In the genomic region with DNA sequence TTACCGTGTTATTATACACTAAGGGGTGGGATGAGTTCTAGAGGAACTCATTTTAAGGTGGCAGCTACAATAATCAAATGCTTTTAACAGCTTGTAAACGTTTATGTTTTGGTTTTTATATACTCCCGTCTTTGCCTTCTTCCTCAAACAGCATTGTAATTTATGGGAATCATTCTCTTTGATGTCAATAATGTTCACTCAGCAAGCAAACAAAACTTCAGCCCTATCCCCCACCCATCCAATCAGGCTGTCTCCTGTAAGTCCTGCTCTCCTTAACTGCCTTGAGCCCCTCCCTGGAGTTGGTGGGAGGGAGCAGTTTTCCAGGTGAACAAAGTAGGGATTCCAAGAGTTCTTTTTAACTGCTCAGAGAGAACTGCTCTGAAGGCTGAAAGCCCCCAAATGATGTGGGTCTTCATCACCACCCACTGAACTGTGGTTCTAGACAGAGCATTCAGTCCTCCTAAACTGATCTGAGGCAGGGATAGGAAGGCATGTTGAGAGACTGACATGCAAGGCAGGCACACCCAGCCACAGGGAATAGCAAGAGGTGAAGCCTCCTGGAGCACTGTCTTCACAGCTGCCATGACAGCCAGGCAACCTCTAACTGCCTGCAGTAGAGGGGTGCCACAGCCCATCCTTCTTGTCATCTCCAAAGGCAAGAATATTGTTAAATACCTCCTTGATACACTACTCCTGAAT, we compare ENCODE assay signal across 2 cellular contexts.
TF ChIP-seq lines count a peak whose summit lies in the region.

No MANE protein-coding gene starts in this region.

TF ChIP-seq in GM23338, 12 proteins besides CTCF, POLR2A, EP300 and RAD21 (continued from another document):
- TF ChIP-seq, protein P1, sequence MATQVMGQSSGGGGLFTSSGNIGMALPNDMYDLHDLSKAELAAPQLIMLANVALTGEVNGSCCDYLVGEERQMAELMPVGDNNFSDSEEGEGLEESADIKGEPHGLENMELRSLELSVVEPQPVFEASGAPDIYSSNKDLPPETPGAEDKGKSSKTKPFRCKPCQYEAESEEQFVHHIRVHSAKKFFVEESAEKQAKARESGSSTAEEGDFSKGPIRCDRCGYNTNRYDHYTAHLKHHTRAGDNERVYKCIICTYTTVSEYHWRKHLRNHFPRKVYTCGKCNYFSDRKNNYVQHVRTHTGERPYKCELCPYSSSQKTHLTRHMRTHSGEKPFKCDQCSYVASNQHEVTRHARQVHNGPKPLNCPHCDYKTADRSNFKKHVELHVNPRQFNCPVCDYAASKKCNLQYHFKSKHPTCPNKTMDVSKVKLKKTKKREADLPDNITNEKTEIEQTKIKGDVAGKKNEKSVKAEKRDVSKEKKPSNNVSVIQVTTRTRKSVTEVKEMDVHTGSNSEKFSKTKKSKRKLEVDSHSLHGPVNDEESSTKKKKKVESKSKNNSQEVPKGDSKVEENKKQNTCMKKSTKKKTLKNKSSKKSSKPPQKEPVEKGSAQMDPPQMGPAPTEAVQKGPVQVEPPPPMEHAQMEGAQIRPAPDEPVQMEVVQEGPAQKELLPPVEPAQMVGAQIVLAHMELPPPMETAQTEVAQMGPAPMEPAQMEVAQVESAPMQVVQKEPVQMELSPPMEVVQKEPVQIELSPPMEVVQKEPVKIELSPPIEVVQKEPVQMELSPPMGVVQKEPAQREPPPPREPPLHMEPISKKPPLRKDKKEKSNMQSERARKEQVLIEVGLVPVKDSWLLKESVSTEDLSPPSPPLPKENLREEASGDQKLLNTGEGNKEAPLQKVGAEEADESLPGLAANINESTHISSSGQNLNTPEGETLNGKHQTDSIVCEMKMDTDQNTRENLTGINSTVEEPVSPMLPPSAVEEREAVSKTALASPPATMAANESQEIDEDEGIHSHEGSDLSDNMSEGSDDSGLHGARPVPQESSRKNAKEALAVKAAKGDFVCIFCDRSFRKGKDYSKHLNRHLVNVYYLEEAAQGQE (IDR thresholded peaks at IDR 0.05; ENCODE audit: unreplicated experiment) = no peak
- TF ChIP-seq POLR2AphosphoS5 (IDR thresholded peaks at IDR 0.05; ENCODE audit: low read depth) = no peak
- TF ChIP-seq, protein P2, sequence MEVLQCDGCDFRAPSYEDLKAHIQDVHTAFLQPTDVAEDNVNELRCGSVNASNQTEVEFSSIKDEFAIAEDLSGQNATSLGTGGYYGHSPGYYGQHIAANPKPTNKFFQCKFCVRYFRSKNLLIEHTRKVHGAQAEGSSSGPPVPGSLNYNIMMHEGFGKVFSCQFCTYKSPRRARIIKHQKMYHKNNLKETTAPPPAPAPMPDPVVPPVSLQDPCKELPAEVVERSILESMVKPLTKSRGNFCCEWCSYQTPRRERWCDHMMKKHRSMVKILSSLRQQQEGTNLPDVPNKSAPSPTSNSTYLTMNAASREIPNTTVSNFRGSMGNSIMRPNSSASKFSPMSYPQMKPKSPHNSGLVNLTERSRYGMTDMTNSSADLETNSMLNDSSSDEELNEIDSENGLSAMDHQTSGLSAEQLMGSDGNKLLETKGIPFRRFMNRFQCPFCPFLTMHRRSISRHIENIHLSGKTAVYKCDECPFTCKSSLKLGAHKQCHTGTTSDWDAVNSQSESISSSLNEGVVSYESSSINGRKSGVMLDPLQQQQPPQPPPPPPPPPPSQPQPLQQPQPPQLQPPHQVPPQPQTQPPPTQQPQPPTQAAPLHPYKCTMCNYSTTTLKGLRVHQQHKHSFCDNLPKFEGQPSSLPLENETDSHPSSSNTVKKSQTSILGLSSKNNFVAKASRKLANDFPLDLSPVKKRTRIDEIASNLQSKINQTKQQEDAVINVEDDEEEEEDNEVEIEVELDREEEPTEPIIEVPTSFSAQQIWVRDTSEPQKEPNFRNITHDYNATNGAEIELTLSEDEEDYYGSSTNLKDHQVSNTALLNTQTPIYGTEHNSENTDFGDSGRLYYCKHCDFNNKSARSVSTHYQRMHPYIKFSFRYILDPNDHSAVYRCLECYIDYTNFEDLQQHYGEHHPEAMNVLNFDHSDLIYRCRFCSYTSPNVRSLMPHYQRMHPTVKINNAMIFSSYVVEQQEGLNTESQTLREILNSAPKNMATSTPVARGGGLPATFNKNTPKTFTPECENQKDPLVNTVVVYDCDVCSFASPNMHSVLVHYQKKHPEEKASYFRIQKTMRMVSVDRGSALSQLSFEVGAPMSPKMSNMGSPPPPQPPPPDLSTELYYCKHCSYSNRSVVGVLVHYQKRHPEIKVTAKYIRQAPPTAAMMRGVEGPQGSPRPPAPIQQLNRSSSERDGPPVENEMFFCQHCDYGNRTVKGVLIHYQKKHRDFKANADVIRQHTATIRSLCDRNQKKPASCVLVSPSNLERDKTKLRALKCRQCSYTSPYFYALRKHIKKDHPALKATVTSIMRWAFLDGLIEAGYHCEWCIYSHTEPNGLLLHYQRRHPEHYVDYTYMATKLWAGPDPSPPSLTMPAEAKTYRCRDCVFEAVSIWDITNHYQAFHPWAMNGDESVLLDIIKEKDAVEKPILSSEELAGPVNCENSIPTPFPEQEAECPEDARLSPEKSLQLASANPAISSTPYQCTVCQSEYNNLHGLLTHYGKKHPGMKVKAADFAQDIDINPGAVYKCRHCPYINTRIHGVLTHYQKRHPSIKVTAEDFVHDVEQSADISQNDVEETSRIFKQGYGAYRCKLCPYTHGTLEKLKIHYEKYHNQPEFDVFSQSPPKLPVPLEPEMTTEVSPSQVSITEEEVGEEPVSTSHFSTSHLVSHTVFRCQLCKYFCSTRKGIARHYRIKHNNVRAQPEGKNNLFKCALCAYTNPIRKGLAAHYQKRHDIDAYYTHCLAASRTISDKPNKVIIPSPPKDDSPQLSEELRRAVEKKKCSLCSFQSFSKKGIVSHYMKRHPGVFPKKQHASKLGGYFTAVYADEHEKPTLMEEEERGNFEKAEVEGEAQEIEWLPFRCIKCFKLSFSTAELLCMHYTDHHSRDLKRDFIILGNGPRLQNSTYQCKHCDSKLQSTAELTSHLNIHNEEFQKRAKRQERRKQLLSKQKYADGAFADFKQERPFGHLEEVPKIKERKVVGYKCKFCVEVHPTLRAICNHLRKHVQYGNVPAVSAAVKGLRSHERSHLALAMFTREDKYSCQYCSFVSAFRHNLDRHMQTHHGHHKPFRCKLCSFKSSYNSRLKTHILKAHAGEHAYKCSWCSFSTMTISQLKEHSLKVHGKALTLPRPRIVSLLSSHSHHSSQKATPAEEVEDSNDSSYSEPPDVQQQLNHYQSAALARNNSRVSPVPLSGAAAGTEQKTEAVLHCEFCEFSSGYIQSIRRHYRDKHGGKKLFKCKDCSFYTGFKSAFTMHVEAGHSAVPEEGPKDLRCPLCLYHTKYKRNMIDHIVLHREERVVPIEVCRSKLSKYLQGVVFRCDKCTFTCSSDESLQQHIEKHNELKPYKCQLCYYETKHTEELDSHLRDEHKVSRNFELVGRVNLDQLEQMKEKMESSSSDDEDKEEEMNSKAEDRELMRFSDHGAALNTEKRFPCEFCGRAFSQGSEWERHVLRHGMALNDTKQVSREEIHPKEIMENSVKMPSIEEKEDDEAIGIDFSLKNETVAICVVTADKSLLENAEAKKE (CRISPR knock-in tag; IDR thresholded peaks at IDR 0.05) = no peak
TF ChIP-seq in GM23338: peak in this region for 0.

TF ChIP-seq in WTC11, 78 proteins besides CTCF, POLR2A, EP300 and RAD21 (continued from another document):
- TF ChIP-seq, protein P3, sequence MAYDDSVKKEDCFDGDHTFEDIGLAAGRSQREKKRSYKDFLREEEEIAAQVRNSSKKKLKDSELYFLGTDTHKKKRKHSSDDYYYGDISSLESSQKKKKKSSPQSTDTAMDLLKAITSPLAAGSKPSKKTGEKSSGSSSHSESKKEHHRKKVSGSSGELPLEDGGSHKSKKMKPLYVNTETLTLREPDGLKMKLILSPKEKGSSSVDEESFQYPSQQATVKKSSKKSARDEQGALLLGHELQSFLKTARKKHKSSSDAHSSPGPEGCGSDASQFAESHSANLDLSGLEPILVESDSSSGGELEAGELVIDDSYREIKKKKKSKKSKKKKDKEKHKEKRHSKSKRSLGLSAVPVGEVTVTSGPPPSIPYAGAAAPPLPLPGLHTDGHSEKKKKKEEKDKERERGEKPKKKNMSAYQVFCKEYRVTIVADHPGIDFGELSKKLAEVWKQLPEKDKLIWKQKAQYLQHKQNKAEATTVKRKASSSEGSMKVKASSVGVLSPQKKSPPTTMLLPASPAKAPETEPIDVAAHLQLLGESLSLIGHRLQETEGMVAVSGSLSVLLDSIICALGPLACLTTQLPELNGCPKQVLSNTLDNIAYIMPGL (CRISPR knock-in tag; IDR thresholded peaks at IDR 0.05) = no peak
- TF ChIP-seq TEAD1 (CRISPR knock-in tag; IDR thresholded peaks at IDR 0.05) (no peak), NFE2L1 (CRISPR knock-in tag; IDR thresholded peaks at IDR 0.05) (no peak), ZNF671 (CRISPR knock-in tag; IDR thresholded peaks at IDR 0.05) (no peak), CREB1 (CRISPR knock-in tag; IDR thresholded peaks at IDR 0.05) (no peak), KAT7 (CRISPR knock-in tag; IDR thresholded peaks at IDR 0.05; ENCODE audit: borderline replicate concordance) (no peak), JAZF1 (CRISPR knock-in tag; IDR thresholded peaks at IDR 0.05) (no peak), ESRRA (CRISPR knock-in tag; IDR thresholded peaks at IDR 0.05; ENCODE audit: borderline replicate concordance) (no peak), GRHL2 (CRISPR knock-in tag; IDR thresholded peaks at IDR 0.05; ENCODE audit: insufficient replicate concordance, severe bottlenecking) (no peak), PRRX2 (CRISPR knock-in tag; IDR thresholded peaks at IDR 0.05) (no peak)
- TF ChIP-seq, protein P4, sequence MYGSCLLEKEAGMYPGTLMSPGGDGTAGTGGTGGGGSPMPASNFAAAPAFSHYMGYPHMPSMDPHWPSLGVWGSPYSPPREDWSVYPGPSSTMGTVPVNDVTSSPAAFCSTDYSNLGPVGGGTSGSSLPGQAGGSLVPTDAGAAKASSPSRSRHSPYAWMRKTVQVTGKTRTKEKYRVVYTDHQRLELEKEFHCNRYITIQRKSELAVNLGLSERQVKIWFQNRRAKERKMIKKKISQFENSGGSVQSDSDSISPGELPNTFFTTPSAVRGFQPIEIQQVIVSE (CRISPR knock-in tag; IDR thresholded peaks at IDR 0.05; ENCODE audit: borderline replicate concordance) = no peak
- TF ChIP-seq, protein P5, sequence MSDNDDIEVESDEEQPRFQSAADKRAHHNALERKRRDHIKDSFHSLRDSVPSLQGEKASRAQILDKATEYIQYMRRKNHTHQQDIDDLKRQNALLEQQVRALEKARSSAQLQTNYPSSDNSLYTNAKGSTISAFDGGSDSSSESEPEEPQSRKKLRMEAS (CRISPR knock-in tag; IDR thresholded peaks at IDR 0.05) = no peak
- TF ChIP-seq, protein P6, sequence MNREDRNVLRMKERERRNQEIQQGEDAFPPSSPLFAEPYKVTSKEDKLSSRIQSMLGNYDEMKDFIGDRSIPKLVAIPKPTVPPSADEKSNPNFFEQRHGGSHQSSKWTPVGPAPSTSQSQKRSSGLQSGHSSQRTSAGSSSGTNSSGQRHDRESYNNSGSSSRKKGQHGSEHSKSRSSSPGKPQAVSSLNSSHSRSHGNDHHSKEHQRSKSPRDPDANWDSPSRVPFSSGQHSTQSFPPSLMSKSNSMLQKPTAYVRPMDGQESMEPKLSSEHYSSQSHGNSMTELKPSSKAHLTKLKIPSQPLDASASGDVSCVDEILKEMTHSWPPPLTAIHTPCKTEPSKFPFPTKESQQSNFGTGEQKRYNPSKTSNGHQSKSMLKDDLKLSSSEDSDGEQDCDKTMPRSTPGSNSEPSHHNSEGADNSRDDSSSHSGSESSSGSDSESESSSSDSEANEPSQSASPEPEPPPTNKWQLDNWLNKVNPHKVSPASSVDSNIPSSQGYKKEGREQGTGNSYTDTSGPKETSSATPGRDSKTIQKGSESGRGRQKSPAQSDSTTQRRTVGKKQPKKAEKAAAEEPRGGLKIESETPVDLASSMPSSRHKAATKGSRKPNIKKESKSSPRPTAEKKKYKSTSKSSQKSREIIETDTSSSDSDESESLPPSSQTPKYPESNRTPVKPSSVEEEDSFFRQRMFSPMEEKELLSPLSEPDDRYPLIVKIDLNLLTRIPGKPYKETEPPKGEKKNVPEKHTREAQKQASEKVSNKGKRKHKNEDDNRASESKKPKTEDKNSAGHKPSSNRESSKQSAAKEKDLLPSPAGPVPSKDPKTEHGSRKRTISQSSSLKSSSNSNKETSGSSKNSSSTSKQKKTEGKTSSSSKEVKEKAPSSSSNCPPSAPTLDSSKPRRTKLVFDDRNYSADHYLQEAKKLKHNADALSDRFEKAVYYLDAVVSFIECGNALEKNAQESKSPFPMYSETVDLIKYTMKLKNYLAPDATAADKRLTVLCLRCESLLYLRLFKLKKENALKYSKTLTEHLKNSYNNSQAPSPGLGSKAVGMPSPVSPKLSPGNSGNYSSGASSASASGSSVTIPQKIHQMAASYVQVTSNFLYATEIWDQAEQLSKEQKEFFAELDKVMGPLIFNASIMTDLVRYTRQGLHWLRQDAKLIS (CRISPR knock-in tag; IDR thresholded peaks at IDR 0.05; ENCODE audit: borderline replicate concordance) = no peak
- TF ChIP-seq, protein P7, sequence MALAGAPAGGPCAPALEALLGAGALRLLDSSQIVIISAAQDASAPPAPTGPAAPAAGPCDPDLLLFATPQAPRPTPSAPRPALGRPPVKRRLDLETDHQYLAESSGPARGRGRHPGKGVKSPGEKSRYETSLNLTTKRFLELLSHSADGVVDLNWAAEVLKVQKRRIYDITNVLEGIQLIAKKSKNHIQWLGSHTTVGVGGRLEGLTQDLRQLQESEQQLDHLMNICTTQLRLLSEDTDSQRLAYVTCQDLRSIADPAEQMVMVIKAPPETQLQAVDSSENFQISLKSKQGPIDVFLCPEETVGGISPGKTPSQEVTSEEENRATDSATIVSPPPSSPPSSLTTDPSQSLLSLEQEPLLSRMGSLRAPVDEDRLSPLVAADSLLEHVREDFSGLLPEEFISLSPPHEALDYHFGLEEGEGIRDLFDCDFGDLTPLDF (CRISPR knock-in tag; IDR thresholded peaks at IDR 0.05) = no peak
- TF ChIP-seq, protein P8, sequence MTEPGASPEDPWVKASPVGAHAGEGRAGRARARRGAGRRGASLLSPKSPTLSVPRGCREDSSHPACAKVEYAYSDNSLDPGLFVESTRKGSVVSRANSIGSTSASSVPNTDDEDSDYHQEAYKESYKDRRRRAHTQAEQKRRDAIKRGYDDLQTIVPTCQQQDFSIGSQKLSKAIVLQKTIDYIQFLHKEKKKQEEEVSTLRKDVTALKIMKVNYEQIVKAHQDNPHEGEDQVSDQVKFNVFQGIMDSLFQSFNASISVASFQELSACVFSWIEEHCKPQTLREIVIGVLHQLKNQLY (CRISPR knock-in tag; IDR thresholded peaks at IDR 0.05) = no peak
- TF ChIP-seq, protein P9, sequence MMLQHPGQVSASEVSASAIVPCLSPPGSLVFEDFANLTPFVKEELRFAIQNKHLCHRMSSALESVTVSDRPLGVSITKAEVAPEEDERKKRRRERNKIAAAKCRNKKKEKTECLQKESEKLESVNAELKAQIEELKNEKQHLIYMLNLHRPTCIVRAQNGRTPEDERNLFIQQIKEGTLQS (CRISPR knock-in tag; conservative IDR thresholded peaks at IDR 0.05) = no peak
TF ChIP-seq in WTC11: peak in this region for 0.
